In genomic region chr2:170212625-170213280, GRCh38 we compare ENCODE assay signal across 11 cellular contexts. TPM values are rescaled to one million over a fixed set of nuclear protein-coding genes. Genes with fewer than 3 reads are reported as not detected.
A peak's percentile ranks its signal among the peaks of the same experiment; 100 is the strongest.
DNase-seq lines count a peak whose midpoint lies in the region; ATAC-seq and TF ChIP-seq lines count a peak whose summit lies in the region.
"Had no signal": no experiment of that assay in that cellular context is flagged by ENCODE, and none has a peak within 500 bp of the region (broad histone marks: within the 10 kb centered on the region; RNA-seq: fewer than 3 reads in every experiment).

No MANE protein-coding gene starts in this region.

- peak; percentile 15 for DNase-seq in amniotic epithelial cell (ENCODE audit: low read depth)
- no peak for DNase-seq in osteocyte (ENCODE audit: extremely low spot score, unreplicated experiment)
- DNase-seq in NCI-H2107 (lab: John Stamatoyannopoulos, UW): no peak
- no peak for DNase-seq in activated CD4-positive, alpha-beta T cell treated with anti-CD3 and anti-CD28 coated beads for 48 hours
- DNase-seq: activated CD4-positive, alpha-beta T cell treated with anti-CD3 and anti-CD28 coated beads, Interleukin-2, amount 10 ng/mL, durations not matched to agents 7 days and 5 days; activated gamma-delta T cell treated with Interleukin-2 at 50 U/mL for 16 hours; cerebellar nuclear complex; NCI-H226 had no signal

- no peak for TF ChIP-seq CTCF in osteocyte (IDR thresholded peaks at IDR 0.05)

- H3K36me3 Mint-ChIP-seq in osteocyte (ENCODE audit: unreplicated experiment): no peaks in the 10 kb centered on the region

- H3K27ac Mint-ChIP-seq in osteocyte (ENCODE audit: unreplicated experiment): no peak overlapping the region
- H3K27ac Mint-ChIP-seq: activated CD4-positive, alpha-beta T cell treated with anti-CD3 and anti-CD28 coated beads, Interleukin-2, amount 10 ng/mL, durations not matched to agents 7 days and 5 days had no signal

- H3K27me3 Mint-ChIP-seq in osteocyte (ENCODE audit: unreplicated experiment): peaks cover 3% of the 10 kb centered on the region

- H3K9me3 Mint-ChIP-seq in osteocyte (ENCODE audit: unreplicated experiment): peaks cover 8% of the 10 kb centered on the region

- ATAC-seq in GM18861 (IDR thresholded peaks at IDR 0.05; ENCODE audit: unreplicated experiment) (peak; percentile 45), HG03095 (IDR thresholded peaks at IDR 0.05; ENCODE audit: unreplicated experiment) (peak; percentile 56), GM21786 (IDR thresholded peaks at IDR 0.05; ENCODE audit: unreplicated experiment) (no peak)

- H3K4me1 Mint-ChIP-seq in osteocyte (ENCODE audit: unreplicated experiment): peaks cover 4% of the 10 kb centered on the region
- H3K4me1 Mint-ChIP-seq: activated CD4-positive, alpha-beta T cell treated with anti-CD3 and anti-CD28 coated beads, Interleukin-2, amount 10 ng/mL, durations not matched to agents 7 days and 5 days had no signal

- H3K4me3 Mint-ChIP-seq in osteocyte (ENCODE audit: unreplicated experiment): peak overlapping the region; percentile 4
- H3K4me3 Mint-ChIP-seq: activated CD4-positive, alpha-beta T cell treated with anti-CD3 and anti-CD28 coated beads, Interleukin-2, amount 10 ng/mL, durations not matched to agents 7 days and 5 days had no signal

RNA-seq across cellular contexts. Expression of gene MYO3B, which starts 34.8 kb away (rescaled TPM):
- total RNA-seq in osteocyte: not detected in 2 replicates
